In genomic region chr16:61721561-61721960, GRCh38 we compare ENCODE assay signal across 2 cellular contexts.
TF ChIP-seq lines count a peak whose summit lies in the region.

No MANE protein-coding gene starts in this region.

TF ChIP-seq in IMR-90, 13 proteins besides CTCF, POLR2A, EP300 and RAD21:
- TF ChIP-seq SMC3 (IDR thresholded peaks at IDR 0.05; ENCODE audit: low read depth, low read length) (no peak), USF2 (IDR thresholded peaks at IDR 0.05; ENCODE audit: low read depth, low read length) (no peak), CEBPB (IDR thresholded peaks at IDR 0.05; ENCODE audit: low read depth, low read length) (peak; percentile 41), RCOR1 (IDR thresholded peaks at IDR 0.05; ENCODE audit: insufficient replicate concordance, low read length) (no peak), NFE2L2 (IDR thresholded peaks at IDR 0.05; ENCODE audit: low read depth, low read length) (no peak), MAZ (IDR thresholded peaks at IDR 0.05; ENCODE audit: borderline replicate concordance, low read depth, low read length) (no peak), MXI1 (IDR thresholded peaks at IDR 0.05; ENCODE audit: borderline replicate concordance, low read depth, low read length) (no peak), RFX5 (IDR thresholded peaks at IDR 0.05; ENCODE audit: low read depth, low read length) (no peak)

TF ChIP-seq in H1, 55 proteins besides CTCF, POLR2A, EP300 and RAD21:
- TF ChIP-seq PHF8 (conservative IDR thresholded peaks at IDR 0.05; ENCODE audit: low read depth, low read length) (no peak), CEBPB (IDR thresholded peaks at IDR 0.05; ENCODE audit: low read depth, low read length) (peak; percentile 58; the same call in 1 of the 2 replicates)
